In the genomic region with DNA sequence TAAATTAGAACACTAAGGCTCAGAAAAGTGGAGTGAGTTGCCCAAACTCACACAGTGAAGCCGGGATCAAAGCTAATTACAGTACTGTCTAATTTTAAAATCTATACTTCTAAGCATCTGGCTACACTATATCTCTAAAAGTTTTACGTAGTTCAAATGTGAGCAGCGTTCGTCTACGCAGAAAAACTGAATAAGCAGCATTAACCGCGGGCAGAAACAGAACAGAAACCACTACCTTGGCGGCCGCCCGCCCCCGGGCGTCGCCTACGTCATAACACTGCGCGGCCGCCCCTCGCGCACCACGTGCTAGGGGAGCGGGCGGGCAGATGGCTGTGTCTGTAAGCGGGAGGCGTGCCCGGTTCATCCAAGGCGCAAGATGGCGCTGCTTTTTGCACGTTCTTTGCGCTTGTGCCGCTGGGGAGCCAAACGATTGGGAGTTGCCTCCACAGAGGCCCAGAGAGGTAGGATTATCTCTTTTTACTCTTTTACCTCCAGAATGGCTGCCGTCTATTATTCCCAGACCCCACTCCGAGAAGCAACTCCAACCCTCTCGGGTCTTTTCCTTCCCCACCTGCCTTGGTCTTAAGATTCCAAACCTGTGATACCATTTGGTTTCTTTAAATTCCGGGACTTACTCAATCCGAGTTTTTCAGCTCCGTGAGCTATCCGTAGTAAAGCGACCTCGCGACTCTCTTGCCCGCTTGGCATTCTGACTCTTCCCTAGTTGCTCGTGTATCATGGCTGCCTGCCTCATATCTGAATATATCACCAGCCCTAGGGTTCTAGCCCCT, we compare ENCODE assay signal across 7 cellular contexts. TPM values are rescaled to one million over a fixed set of nuclear protein-coding genes. Genes with fewer than 3 reads are reported as not detected.
A peak's percentile ranks its signal among the peaks of the same experiment; 100 is the strongest.
DNase-seq lines count a peak whose midpoint lies in the region; ATAC-seq and TF ChIP-seq lines count a peak whose summit lies in the region.

Gene SPRYD4 (plus strand): TSS at position 363 of the 791 bp plus-strand sequence. CDS start 14 bp downstream, at position 377.

- peak; percentile 36 for TF ChIP-seq CTCF in astrocyte of the cerebellum (IDR thresholded peaks at IDR 0.05; ENCODE audit: low read depth, low read length, missing control alignments)

- peak within 1 kb of the TSS; percentile 99 for H3K4me3 ChIP-seq in astrocyte of the cerebellum (ENCODE audit: low read depth, low read length)

- peak; percentile 83 to 96 for DNase-seq in NCI-H1930 (lab: John Stamatoyannopoulos, UW)
- peak; percentile 89 for DNase-seq in T-helper 22 cell (ENCODE audit: low read depth)
- peak; percentile 86 for DNase-seq in astrocyte of the cerebellum (ENCODE audit: low read depth)
- peak; percentile 60 to 95 (median 88) for DNase-seq in hypothalamus (lab: John Stamatoyannopoulos, UW)
- DNase-seq in sciatic nerve (ENCODE audit: low spot score): peak; percentile 95

- peak; percentile 97 for TF ChIP-seq POLR2A in GM18505 (IDR thresholded peaks at IDR 0.05; ENCODE audit: borderline replicate concordance, extremely low read depth, insufficient read depth, insufficient read length)

- intact Hi-C loops in sciatic nerve (cut with DNase I): loop anchor here (10.0 kb wide), 1 partner anchor 274 kb away; no protein-coding TSS in a partner anchor

- ATAC-seq in GM18505 (IDR thresholded peaks at IDR 0.05; ENCODE audit: unreplicated experiment) (peak; percentile 94), HG02973 (IDR thresholded peaks at IDR 0.05; ENCODE audit: unreplicated experiment) (peak; percentile 76), sciatic nerve (peak; percentile 99)

- in situ Hi-C loops in astrocyte of the cerebellum (cut with HindIII; ENCODE audit: low sequenced_read_pairs): loop anchor here (25.0 kb wide), 1 partner anchor 106 kb away; the partner anchor contains the start of genes APOF and STAT2

RNA-seq across cellular contexts. Expression of gene SPRYD4, which starts in this region (rescaled TPM):
- 2.9 TPM for total RNA-seq in sciatic nerve

Comparison
In these comparisons a context has a peak if more than half of its experiments do, and no peak if none do; other contexts are left out.
1. Peak in every context shown above with its lines: DNase-seq, ATAC-seq and H3K4me3 ChIP-seq.